ENCODE assay signal across 3 cellular contexts in genomic region chr13:98225036-98225940, GRCh38.
TF ChIP-seq lines count a peak whose summit lies in the region.

No MANE protein-coding gene starts in this region.

TF ChIP-seq in liver, 16 proteins besides CTCF, POLR2A, EP300 and RAD21:
- TF ChIP-seq TAF1 (conservative IDR thresholded peaks at IDR 0.05) (no peak), HNF4G (IDR thresholded peaks at IDR 0.05) (peak; percentile 39), RXRA (IDR thresholded peaks at IDR 0.05) (peak in 1 of 2 donors; percentile 17), FOXA2 (IDR thresholded peaks at IDR 0.05) (no peak), HNF4A (conservative IDR thresholded peaks at IDR 0.05) (peak; percentile 86 to 87), GABPA (IDR thresholded peaks at IDR 0.05 in 1 of 2, conservative IDR thresholded peaks at IDR 0.05 in 1 of 2) (no peak), SP1 (IDR thresholded peaks at IDR 0.05) (peak; percentile 19), FOXA1 (IDR thresholded peaks at IDR 0.05) (no peak), YY1 (IDR thresholded peaks at IDR 0.05) (no peak), JUND (IDR thresholded peaks at IDR 0.05) (no peak), REST (IDR thresholded peaks at IDR 0.05) (no peak), NR2F2 (IDR thresholded peaks at IDR 0.05) (no peak), EGR1 (IDR thresholded peaks at IDR 0.05; ENCODE audit: low read depth in 2 of 2) (no peak), ZBTB33 (IDR thresholded peaks at IDR 0.05) (no peak)
- TF ChIP-seq, protein P1, sequence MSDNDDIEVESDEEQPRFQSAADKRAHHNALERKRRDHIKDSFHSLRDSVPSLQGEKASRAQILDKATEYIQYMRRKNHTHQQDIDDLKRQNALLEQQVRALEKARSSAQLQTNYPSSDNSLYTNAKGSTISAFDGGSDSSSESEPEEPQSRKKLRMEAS (IDR thresholded peaks at IDR 0.05): no peak
- TF ChIP-seq, protein P2, sequence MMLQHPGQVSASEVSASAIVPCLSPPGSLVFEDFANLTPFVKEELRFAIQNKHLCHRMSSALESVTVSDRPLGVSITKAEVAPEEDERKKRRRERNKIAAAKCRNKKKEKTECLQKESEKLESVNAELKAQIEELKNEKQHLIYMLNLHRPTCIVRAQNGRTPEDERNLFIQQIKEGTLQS (IDR thresholded peaks at IDR 0.05): no peak

TF ChIP-seq in HepG2, 621 proteins besides CTCF, POLR2A, EP300 and RAD21:
- TF ChIP-seq SKI (IDR thresholded peaks at IDR 0.05; ENCODE audit: partially characterized antibody): no peak
- TF ChIP-seq ZUFSP (CRISPR knock-in tag; IDR thresholded peaks at IDR 0.05; ENCODE audit: borderline replicate concordance): no peak
- no peak for TF ChIP-seq TBX2 (CRISPR knock-in tag; IDR thresholded peaks at IDR 0.05; ENCODE audit: borderline replicate concordance)
- no peak for TF ChIP-seq ZNF784 (CRISPR knock-in tag; IDR thresholded peaks at IDR 0.05; ENCODE audit: borderline replicate concordance)
- no peak for TF ChIP-seq ADNP (CRISPR knock-in tag; IDR thresholded peaks at IDR 0.05)
- no peak for TF ChIP-seq ZNF878 (CRISPR knock-in tag; IDR thresholded peaks at IDR 0.05)
- no peak for TF ChIP-seq TBP (CRISPR knock-in tag; IDR thresholded peaks at IDR 0.05)
- no peak for TF ChIP-seq ZNF496 (CRISPR knock-in tag; IDR thresholded peaks at IDR 0.05; ENCODE audit: insufficient replicate concordance)
- TF ChIP-seq NFKBIZ (CRISPR knock-in tag; IDR thresholded peaks at IDR 0.05): no peak
- TF ChIP-seq KLF12 (CRISPR knock-in tag; IDR thresholded peaks at IDR 0.05; ENCODE audit: borderline replicate concordance): no peak
- no peak for TF ChIP-seq ZBTB40 (IDR thresholded peaks at IDR 0.05)
- TF ChIP-seq ZBTB40 (CRISPR knock-in tag; IDR thresholded peaks at IDR 0.05): no peak
- no peak for TF ChIP-seq BHLHE40 (IDR thresholded peaks at IDR 0.05; ENCODE audit: low read length)

TF ChIP-seq in SK-N-SH, 30 proteins besides CTCF, POLR2A, EP300 and RAD21:
- TF ChIP-seq SIN3A (IDR thresholded peaks at IDR 0.05; ENCODE audit: borderline replicate concordance, low read depth, low read length) (no peak), MEF2A (IDR thresholded peaks at IDR 0.05; ENCODE audit: borderline replicate concordance, low read depth) (no peak), TEAD4 (IDR thresholded peaks at IDR 0.05; ENCODE audit: borderline replicate concordance, insufficient read depth) (no peak), ELF1 (IDR thresholded peaks at IDR 0.05) (no peak), FOSL2 (IDR thresholded peaks at IDR 0.05; ENCODE audit: borderline replicate concordance, low read depth) (no peak), SMC3 (IDR thresholded peaks at IDR 0.05; ENCODE audit: low read depth, low read length) (no peak), TAF1 (IDR thresholded peaks at IDR 0.05; ENCODE audit: borderline replicate concordance, low read depth, low read length) (no peak), FOXM1 (IDR thresholded peaks at IDR 0.05; ENCODE audit: low read depth) (no peak), RCOR1 (IDR thresholded peaks at IDR 0.05; ENCODE audit: low read length) (no peak), MXI1 (IDR thresholded peaks at IDR 0.05; ENCODE audit: low read depth, low read length) (no peak)
- TF ChIP-seq, protein P3, sequence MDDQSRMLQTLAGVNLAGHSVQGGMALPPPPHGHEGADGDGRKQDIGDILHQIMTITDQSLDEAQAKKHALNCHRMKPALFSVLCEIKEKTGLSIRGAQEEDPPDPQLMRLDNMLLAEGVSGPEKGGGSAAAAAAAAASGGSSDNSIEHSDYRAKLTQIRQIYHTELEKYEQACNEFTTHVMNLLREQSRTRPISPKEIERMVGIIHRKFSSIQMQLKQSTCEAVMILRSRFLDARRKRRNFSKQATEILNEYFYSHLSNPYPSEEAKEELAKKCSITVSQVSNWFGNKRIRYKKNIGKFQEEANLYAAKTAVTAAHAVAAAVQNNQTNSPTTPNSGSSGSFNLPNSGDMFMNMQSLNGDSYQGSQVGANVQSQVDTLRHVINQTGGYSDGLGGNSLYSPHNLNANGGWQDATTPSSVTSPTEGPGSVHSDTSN (IDR thresholded peaks at IDR 0.05): no peak
